In the genomic region with DNA sequence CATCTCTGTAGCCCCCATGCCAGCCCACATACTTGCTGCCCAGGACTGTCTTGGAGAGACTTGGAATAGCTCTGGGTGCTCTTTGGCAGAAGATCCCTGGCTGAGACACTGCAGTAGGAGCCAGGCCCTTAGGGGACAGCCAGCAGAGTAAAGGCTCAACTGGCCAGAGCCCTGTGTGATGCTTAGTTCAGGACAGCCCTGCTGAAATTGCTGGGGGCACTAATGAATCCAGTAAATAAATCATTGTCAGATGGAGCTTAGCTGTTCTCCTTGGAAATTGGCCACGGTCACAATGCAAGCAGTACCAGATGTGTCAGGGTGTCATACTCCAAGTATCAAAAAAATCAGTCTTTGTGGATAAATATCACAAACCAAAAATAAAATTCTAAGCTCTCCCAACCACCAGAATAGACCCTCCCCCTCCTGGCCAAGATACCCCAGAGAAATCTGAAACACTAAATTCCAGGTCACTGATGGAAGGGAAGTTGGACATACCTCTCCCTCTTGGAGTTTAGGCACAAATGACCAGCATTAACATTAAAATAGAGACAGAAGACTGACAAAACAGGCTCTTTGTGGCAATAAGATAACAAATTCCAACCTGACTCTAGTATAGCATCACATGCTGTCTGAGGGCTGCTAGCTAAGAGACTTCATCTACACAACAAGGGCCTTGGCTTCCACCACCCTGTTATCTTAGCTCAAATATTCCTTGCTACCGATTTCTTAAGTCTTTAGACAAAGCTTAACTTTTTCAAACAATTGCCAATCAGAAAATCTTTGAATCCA, we compare ENCODE assay signal across 24 cellular contexts.
"Had no signal": no experiment of that assay in that cellular context is flagged by ENCODE, and none has a peak within 500 bp of the region (broad histone marks: within the 10 kb centered on the region; RNA-seq: fewer than 3 reads in every experiment).

No MANE protein-coding gene starts in this region.

- H3K27ac ChIP-seq: brain microvascular endothelial cell, cardiac muscle cell, SK-N-MC had no signal

- H3K27me3 Mint-ChIP-seq: activated CD4-positive, alpha-beta T cell treated with anti-CD3 and anti-CD28 coated beads, Interleukin-2, amount 10 ng/mL, durations not matched to agents 7 days and 5 days; activated naive CD8-positive, alpha-beta T cell had no signal

- H3K9me3 Mint-ChIP-seq: activated naive CD4-positive, alpha-beta T cell treated with anti-CD3 and anti-CD28 coated beads for 36 hours; T-helper 1 cell treated with Interleukin-12 subunit alpha and Interleukin-12 subunit beta and Interleukin-4 antibody, amounts not matched to agents 30 μg/mL and 1 μg/mL, for 36 hours had no signal

- ATAC-seq: activated T-helper 17 cell treated with anti-CD3 and anti-CD28 coated beads, Interleukin-2, amount 50 U/mL, for 72 hours; Right ventricle myocardium inferior had no signal

- H3K36me3 ChIP-seq: brain microvascular endothelial cell, cardiac muscle cell had no signal

- H3K4me3 ChIP-seq: cardiac muscle cell, SK-N-MC had no signal

- DNase-seq: activated CD4-positive, alpha-beta memory T cell treated with anti-CD3 and anti-CD28 coated beads for 36 hours; activated CD4-positive, alpha-beta T cell treated with anti-CD3 and anti-CD28 coated beads, Interleukin-2, amount 10 ng/mL, durations not matched to agents 7 days and 5 days; activated CD4-positive, CD25-positive, alpha-beta regulatory T cell; activated gamma-delta T cell; activated naive CD4-positive, alpha-beta T cell treated with anti-CD3 and anti-CD28 coated beads for 36 hours; activated T-cell treated with anti-CD3 and anti-CD28 coated beads for 4 hours; activated T-cell treated with anti-CD3 and anti-CD28 coated beads, Interleukin-2, amount 50 U/mL, for 48 hours; amygdala; brain microvascular endothelial cell; KG1; NCI-H1048; NCI-H146; NCI-H2029; NCI-H2107; NCI-H2171 treated with DMSO at 0.1 percent for 48 hours; NCI-H226; NCI-H526 treated with DMSO at 0.1 percent for 48 hours; NK-92 treated with Interleukin-12 subunit alpha and Interleukin-12 subunit beta, amount 100 ng/mL, for 24 hours had no signal

- H3K27me3 ChIP-seq: brain microvascular endothelial cell, cardiac muscle cell had no signal

- H3K27ac Mint-ChIP-seq: activated CD4-positive, alpha-beta memory T cell treated with anti-CD3 and anti-CD28 coated beads for 36 hours; activated CD4-positive, alpha-beta T cell treated with anti-CD3 and anti-CD28 coated beads, Interleukin-2, amount 10 ng/mL, durations not matched to agents 7 days and 5 days; activated naive CD4-positive, alpha-beta T cell treated with anti-CD3 and anti-CD28 coated beads for 36 hours; activated naive CD8-positive, alpha-beta T cell; activated T-helper 17 cell treated with anti-CD3 and anti-CD28 coated beads, Interleukin-2, amount 50 U/mL, for 72 hours; T-helper 1 cell treated with Interleukin-12 subunit alpha and Interleukin-12 subunit beta and Interleukin-4 antibody, amounts not matched to agents 30 μg/mL and 1 μg/mL, for 36 hours had no signal

- H3K36me3 Mint-ChIP-seq: activated CD4-positive, alpha-beta memory T cell treated with anti-CD3 and anti-CD28 coated beads for 36 hours; activated naive CD8-positive, alpha-beta T cell had no signal

- H3K4me3 Mint-ChIP-seq: activated CD4-positive, alpha-beta memory T cell treated with anti-CD3 and anti-CD28 coated beads for 36 hours; activated CD4-positive, alpha-beta T cell treated with anti-CD3 and anti-CD28 coated beads, Interleukin-2, amount 10 ng/mL, durations not matched to agents 7 days and 5 days; activated naive CD4-positive, alpha-beta T cell treated with anti-CD3 and anti-CD28 coated beads for 36 hours; activated naive CD8-positive, alpha-beta T cell; activated T-helper 17 cell treated with anti-CD3 and anti-CD28 coated beads, Interleukin-2, amount 50 U/mL, for 72 hours; T-helper 1 cell treated with Interleukin-12 subunit alpha and Interleukin-12 subunit beta and Interleukin-4 antibody, amounts not matched to agents 30 μg/mL and 1 μg/mL, for 36 hours had no signal

- H3K4me1 Mint-ChIP-seq: activated CD4-positive, alpha-beta T cell treated with anti-CD3 and anti-CD28 coated beads, Interleukin-2, amount 10 ng/mL, durations not matched to agents 7 days and 5 days; activated T-helper 17 cell treated with anti-CD3 and anti-CD28 coated beads, Interleukin-2, amount 50 U/mL, for 72 hours had no signal
